In the genomic region with DNA sequence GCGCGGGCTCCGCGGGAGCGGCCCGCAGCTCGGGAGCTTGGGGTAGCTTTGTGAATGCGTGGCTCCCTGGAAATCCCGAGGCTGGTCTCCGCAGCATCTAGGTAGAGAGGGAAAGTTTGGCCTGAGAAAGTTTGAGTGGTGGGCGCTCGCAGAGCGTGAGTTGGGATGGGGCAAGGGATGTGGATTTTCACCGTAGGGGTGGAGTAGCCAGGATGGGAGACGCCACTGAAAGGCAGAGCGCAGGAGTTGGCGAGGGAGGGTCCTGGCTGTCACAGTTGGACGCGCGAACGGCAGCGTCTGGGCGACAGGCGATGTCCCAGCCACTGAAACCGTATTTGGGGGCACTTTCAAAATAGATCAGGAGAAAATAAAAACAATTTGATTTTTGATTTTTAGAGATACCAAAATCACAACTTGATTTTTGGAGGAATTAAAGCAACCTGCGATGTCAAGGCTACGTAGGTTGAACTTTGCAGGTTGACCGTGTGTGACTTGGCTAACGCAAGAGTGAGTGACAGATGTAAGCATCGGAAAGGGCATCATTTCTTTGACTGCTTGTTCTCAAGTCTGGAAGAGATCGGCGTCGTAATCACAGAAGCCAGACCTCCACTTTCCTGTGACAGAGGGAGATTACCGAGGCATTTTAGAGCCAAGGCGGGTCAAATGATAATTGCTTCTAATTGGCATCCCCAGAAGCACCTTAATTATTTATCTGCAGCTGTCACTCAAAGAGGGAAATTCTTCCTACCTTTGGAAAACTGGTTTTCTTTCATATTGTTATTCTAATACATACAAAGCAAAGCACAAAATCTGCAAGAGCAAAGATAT, we compare ENCODE assay signal across 8 cellular contexts. TPM values are rescaled to one million over a fixed set of nuclear protein-coding genes. Genes with fewer than 3 reads are reported as not detected.
DNase-seq lines count a peak whose midpoint lies in the region; FAIRE-seq and TF ChIP-seq lines count a peak whose summit lies in the region.

No MANE protein-coding gene starts in this region.

- BruUV-seq in Caco-2 (replicated peaks; lab: Mats Ljungman, UMichigan), result no TSS peak

- intact Hi-C loops in Caco-2 (cut with micrococcal nuclease; ENCODE audit: unreplicated experiment) (loop anchor here (1.0 to 10.0 kb wide), 3 partner anchors 30 to 875 kb away; no protein-coding TSS in a partner anchor), ascending aorta (cut with DNase I) (loop anchor here (2.0 to 5.0 kb wide), 4 partner anchors 138 to 385 kb away; no protein-coding TSS in a partner anchor), kidney (cut with DNase I) (no loop called here)

- FAIRE-seq in kidney (lab: Jason Lieb, UNC), result no peak

- TF ChIP-seq CTCF in Caco-2 (IDR thresholded peaks at IDR 0.05; ENCODE audit: insufficient read depth in 1 of 2, low read depth in 1 of 2, low read length in 1 of 2, severe bottlenecking in 1 of 2, unreplicated experiment in 1 of 2) (no peak), ascending aorta (IDR thresholded peaks at IDR 0.05) (no peak), kidney (IDR thresholded peaks at IDR 0.05; ENCODE audit: borderline replicate concordance, extremely low read depth, insufficient read depth) (no peak)

- H3K27me3 Mint-ChIP-seq in Caco-2 (ENCODE audit: insufficient read depth, unreplicated experiment), result peaks cover 33% of the 10 kb centered on the region

- H3K9me3 Mint-ChIP-seq in Caco-2 (ENCODE audit: unreplicated experiment), result no peaks in the 10 kb centered on the region

- H3K27me3 ChIP-seq in Caco-2 (replicated peaks; ENCODE audit: control insufficient read depth, insufficient read depth, low read length) (no peaks in the 10 kb centered on the region; the same call in none of the 2 replicates), ascending aorta (no peaks in the 10 kb centered on the region), subcutaneous abdominal adipose tissue (ENCODE audit: control insufficient read depth in 5 of 5, insufficient read depth in 4 of 5, low read length in 5 of 5) (peaks cover 0 to 18% (median 8%) of the 10 kb centered on the region in 5 donors)

- peaks cover 22% of the 10 kb centered on the region for H3K4me1 Mint-ChIP-seq in Caco-2 (ENCODE audit: low read depth, unreplicated experiment)

- H3K4me3 ChIP-seq in Caco-2 (ENCODE audit: low read depth, low read length) (peak overlapping the region; percentile 48), ascending aorta (peak overlapping the region; percentile 79 to 81), kidney (ENCODE audit: low read length in 2 of 2) (peak overlapping the region; percentile 86 to 89), subcutaneous abdominal adipose tissue (ENCODE audit: low read depth in 1 of 5, low read length in 5 of 5) (peak overlapping the region; percentile 70 to 91 (median 80))

- H3K36me3 ChIP-seq in Caco-2 (ENCODE audit: control insufficient read depth, insufficient read depth, low read length) (no peaks in the 10 kb centered on the region), ascending aorta (no peaks in the 10 kb centered on the region), kidney (ENCODE audit: control insufficient read depth in 1 of 2, insufficient read depth in 2 of 2, low read length in 2 of 2) (no peaks in the 10 kb centered on the region), subcutaneous abdominal adipose tissue (ENCODE audit: control insufficient read depth in 5 of 5, insufficient read depth in 5 of 5, low read length in 5 of 5) (no peaks in the 10 kb centered on the region)

- H3K27ac ChIP-seq in ascending aorta (peak overlapping the region; percentile 95 to 96), kidney (ENCODE audit: low read depth in 2 of 2, low read length in 2 of 2) (peak overlapping the region in 1 of 2 donors; percentile 60), subcutaneous abdominal adipose tissue (ENCODE audit: low read depth, low read length) (no peak overlapping the region)

- no peaks in the 10 kb centered on the region for H3K9me3 ChIP-seq in Caco-2
- H3K9me3 ChIP-seq in ascending aorta, result no peaks in the 10 kb centered on the region
- no peaks in the 10 kb centered on the region for H3K9me3 ChIP-seq in kidney (ENCODE audit: control insufficient read depth in 1 of 2, low read length in 2 of 2)
- H3K9me3 ChIP-seq in subcutaneous abdominal adipose tissue (ENCODE audit: control insufficient read depth in 5 of 5, low read length in 5 of 5), result no peaks in the 10 kb centered on the region

- POLR2A ChIA-PET in Caco-2 (lab: Charles Lee), result no interaction called here

- H3K36me3 Mint-ChIP-seq in Caco-2 (ENCODE audit: insufficient read depth, unreplicated experiment), result no peaks in the 10 kb centered on the region

- CTCF ChIA-PET in Caco-2 (lab: Charles Lee), result no interaction called here

- H3K9ac ChIP-seq in kidney (ENCODE audit: low read length in 2 of 2) (peak overlapping the region; percentile 80 to 89), subcutaneous abdominal adipose tissue (ENCODE audit: low read length in 5 of 5) (peak overlapping the region; percentile 10 to 70 (median 33))

- peaks cover 11% of the 10 kb centered on the region; the same call in 1 of the 2 replicates for H3K4me1 ChIP-seq in Caco-2
- peaks cover 5 to 21% of the 10 kb centered on the region in 2 donors for H3K4me1 ChIP-seq in ascending aorta
- peaks cover 0 to 2% of the 10 kb centered on the region in 2 donors for H3K4me1 ChIP-seq in kidney (ENCODE audit: control insufficient read depth in 1 of 2, insufficient read depth in 1 of 2, low read depth in 1 of 2, low read length in 2 of 2)
- H3K4me1 ChIP-seq in subcutaneous abdominal adipose tissue (ENCODE audit: control insufficient read depth in 5 of 5, insufficient read depth in 5 of 5, low read length in 5 of 5), result peaks cover 6 to 41% (median 33%) of the 10 kb centered on the region in 5 donors

- peak overlapping the region; percentile 93 for H3K4me3 Mint-ChIP-seq in Caco-2 (ENCODE audit: unreplicated experiment)

- DNase-seq in Caco-2 (peak in 1 of 2 experiments; percentile 21), NCI-H1105 (lab: John Stamatoyannopoulos, UW) (peak; percentile 79), ascending aorta (ENCODE audit: low spot score in 2 of 2) (no peak), kidney (no peak), hippocampal formation (lab: John Stamatoyannopoulos, UW) (no peak), AG08396 (ENCODE audit: low spot score) (no peak), AG20443 (ENCODE audit: low spot score) (no peak)

- no peak overlapping the region for H3K27ac Mint-ChIP-seq in Caco-2 (ENCODE audit: unreplicated experiment)

RNA-seq across cellular contexts. Expression of a gene that starts 0.6 kb away (rescaled TPM):
- total RNA-seq in Caco-2 (2022) (0.12 TPM in 1 of 2 replicates, not detected in the other), ascending aorta (0.32 TPM), kidney (10.7 TPM)
- 4.2 TPM for polyA plus RNA-seq in kidney (ENCODE audit: insufficient read depth, low read depth, low replicate concordance)

RNA-seq across cellular contexts. Expression of a gene that starts 40.7 kb away (rescaled TPM):
- 62.0 and 67.9 TPM in 2 replicates for total RNA-seq in Caco-2 (2022)
- total RNA-seq in ascending aorta, result 37.4 TPM
- 135 TPM for total RNA-seq in kidney
- 21.0 TPM for polyA plus RNA-seq in kidney (ENCODE audit: insufficient read depth, low read depth, low replicate concordance)
